ENCODE assay signal across 8 cellular contexts in the genomic region with DNA sequence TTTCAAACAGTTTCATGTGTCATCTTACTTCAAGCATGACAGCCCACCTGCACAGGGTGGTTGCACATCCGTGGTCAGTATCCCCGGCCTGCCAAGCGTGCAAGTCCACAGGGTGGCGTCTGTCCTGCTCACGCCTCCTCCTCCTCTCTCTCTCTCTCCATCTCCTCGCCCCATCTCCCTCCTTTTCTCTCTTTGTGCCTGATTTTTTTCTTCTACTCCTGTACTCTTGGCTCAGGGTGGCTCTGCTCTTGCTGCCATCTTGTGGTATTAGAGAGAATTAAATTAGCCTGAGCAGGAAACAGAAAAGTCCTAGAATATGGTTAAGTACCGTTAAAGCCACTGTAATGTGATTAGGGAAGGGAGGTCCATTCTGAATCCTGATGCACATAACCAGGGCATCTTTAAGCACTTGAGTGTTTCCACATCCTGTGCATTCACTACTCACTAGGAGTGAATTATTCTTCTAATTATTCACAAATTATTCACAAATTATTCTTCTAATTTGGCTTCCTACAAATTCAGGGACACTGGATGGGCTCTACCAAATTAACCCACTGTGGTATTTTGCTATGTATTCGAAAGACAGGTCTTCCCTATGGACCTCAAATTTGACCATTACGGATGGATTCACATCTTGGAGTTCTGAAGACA. TPM values are rescaled to one million over a fixed set of nuclear protein-coding genes. Genes with fewer than 3 reads are reported as not detected.
DNase-seq lines count a peak whose midpoint lies in the region; ATAC-seq and TF ChIP-seq lines count a peak whose summit lies in the region.

No MANE protein-coding gene starts in this region.

- DNase-seq in CD4-positive, CD25-positive, alpha-beta regulatory T cell = peak in 2 of 3 donors; percentile 36 to 50
- DNase-seq in HFFc6 = peak; percentile 77
- peak; percentile 65 for DNase-seq in NCI-H748 treated with DMSO at 0.1 percent for 48 hours (lab: John Stamatoyannopoulos, UW)
- peak; percentile 14 for DNase-seq in central memory CD4-positive, alpha-beta T cell
- DNase-seq in kidney epithelial cell (ENCODE audit: low read depth) = no peak
- peak in 1 of 2 donors; percentile 40 for DNase-seq in tibial nerve (ENCODE audit: low spot score in 2 of 2)

- H3K4me1 ChIP-seq in CD4-positive, CD25-positive, alpha-beta regulatory T cell (ENCODE audit: control insufficient read depth, insufficient read depth, low read length, poor library complexity, severe bottlenecking) = no peaks in the 10 kb centered on the region
- peaks cover 0 to 5% (median 0%) of the 10 kb centered on the region in 4 donors for H3K4me1 ChIP-seq in tibial nerve

- no peak overlapping the region for H3K4me3 ChIP-seq in CD4-positive, CD25-positive, alpha-beta regulatory T cell (ENCODE audit: low read depth, low read length)
- no peak overlapping the region for H3K4me3 ChIP-seq in kidney epithelial cell (ENCODE audit: low read depth, low read length)
- H3K4me3 ChIP-seq in tibial nerve = no peak overlapping the region

- H3K27me3 Mint-ChIP-seq in CD4-positive, CD25-positive, alpha-beta regulatory T cell = peaks cover 5% of the 10 kb centered on the region
- H3K27me3 Mint-ChIP-seq in HFFc6 (ENCODE audit: insufficient read depth) = peaks cover 14% of the 10 kb centered on the region

- no peaks in the 10 kb centered on the region for H3K36me3 Mint-ChIP-seq in CD4-positive, CD25-positive, alpha-beta regulatory T cell
- H3K36me3 Mint-ChIP-seq in HFFc6 (ENCODE audit: low read depth) = no peaks in the 10 kb centered on the region

- TF ChIP-seq POLR2A in tibial nerve (IDR thresholded peaks at IDR 0.05) = no peak

- no peak overlapping the region for H3K4me3 Mint-ChIP-seq in CD4-positive, CD25-positive, alpha-beta regulatory T cell
- H3K4me3 Mint-ChIP-seq in HFFc6 = no peak overlapping the region

- H3K4me1 Mint-ChIP-seq in CD4-positive, CD25-positive, alpha-beta regulatory T cell = peaks cover 0 to 4% (median 2%) of the 10 kb centered on the region in 4 donors
- no peaks in the 10 kb centered on the region for H3K4me1 Mint-ChIP-seq in HFFc6 (ENCODE audit: low read depth)

- H3K9me3 ChIP-seq in CD4-positive, CD25-positive, alpha-beta regulatory T cell (ENCODE audit: control insufficient read depth in 2 of 2, low read length in 2 of 2) = no peaks in the 10 kb centered on the region
- H3K9me3 ChIP-seq in tibial nerve = no peaks in the 10 kb centered on the region

- ATAC-seq in CD4-positive, CD25-positive, alpha-beta regulatory T cell (ENCODE audit: low read depth in 2 of 2) = peak in 1 of 2 donors; percentile 44
- ATAC-seq in GM19463 (IDR thresholded peaks at IDR 0.05; ENCODE audit: unreplicated experiment) (no peak), HG02623 (IDR thresholded peaks at IDR 0.05; ENCODE audit: unreplicated experiment) (no peak)

- H3K27ac ChIP-seq in CD4-positive, CD25-positive, alpha-beta regulatory T cell (ENCODE audit: insufficient read depth, low read length, poor library complexity, severe bottlenecking) = no peak overlapping the region
- no peak overlapping the region for H3K27ac ChIP-seq in tibial nerve

- H3K9me3 Mint-ChIP-seq in CD4-positive, CD25-positive, alpha-beta regulatory T cell = no peaks in the 10 kb centered on the region
- H3K9me3 Mint-ChIP-seq in HFFc6 = no peaks in the 10 kb centered on the region

- no peaks in the 10 kb centered on the region for H3K36me3 ChIP-seq in CD4-positive, CD25-positive, alpha-beta regulatory T cell (ENCODE audit: control insufficient read depth, insufficient read depth, low read length)
- H3K36me3 ChIP-seq in kidney epithelial cell (ENCODE audit: control insufficient read depth, insufficient read depth, low read length) (no peaks in the 10 kb centered on the region), tibial nerve (no peaks in the 10 kb centered on the region)

- peak overlapping the region in 1 of 3 donors; percentile 42 for H3K27ac Mint-ChIP-seq in CD4-positive, CD25-positive, alpha-beta regulatory T cell
- H3K27ac Mint-ChIP-seq in HFFc6 = no peak overlapping the region

- TF ChIP-seq EP300 in tibial nerve (IDR thresholded peaks at IDR 0.05) = no peak

- H3K27me3 ChIP-seq in CD4-positive, CD25-positive, alpha-beta regulatory T cell (ENCODE audit: control insufficient read depth, insufficient read depth, low read length) = no peaks in the 10 kb centered on the region
- H3K27me3 ChIP-seq in kidney epithelial cell (ENCODE audit: control insufficient read depth, insufficient read depth, low read length) (no peaks in the 10 kb centered on the region), tibial nerve (no peaks in the 10 kb centered on the region)

- TF ChIP-seq CTCF in HFFc6 (IDR thresholded peaks at IDR 0.05) (peak; percentile 84), kidney epithelial cell (IDR thresholded peaks at IDR 0.05; ENCODE audit: insufficient read depth, low read length, poor library complexity, severe bottlenecking) (peak; percentile 69), tibial nerve (IDR thresholded peaks at IDR 0.05) (peak; percentile 57 to 73 (median 65))

- 10 to 14% methylated on average over 9 of the region's 9 CpGs for WGBS in tibial nerve, 2 donors

RNA-seq across cellular contexts. Expression of a gene that starts 25.5 kb away (rescaled TPM):
- total RNA-seq in CD4-positive, CD25-positive, alpha-beta regulatory T cell = 7.8 TPM
- polyA plus RNA-seq in CD4-positive, CD25-positive, alpha-beta regulatory T cell = 1 to 10 TPM in 1 of 4 donors, under 1 TPM in 3; 0.64 to 1.1 (median 0.84) TPM
- total RNA-seq in HFFc6 (2021; fragmentation: NEBNext Ultra II Directional; extraction: Animal tissue kit (Norgen Biotek cat#: 25700)) = not detected
- total RNA-seq in kidney epithelial cell (0.89 and 1.8 TPM in 2 replicates), tibial nerve (10 to 100 TPM; 17.3 to 38.1 (median 25.4) TPM)

RNA-seq across cellular contexts. Expression of a gene that starts 52.7 kb away (rescaled TPM):
- 82.2 TPM for total RNA-seq in CD4-positive, CD25-positive, alpha-beta regulatory T cell
- polyA plus RNA-seq in CD4-positive, CD25-positive, alpha-beta regulatory T cell = 10 to 100 TPM; 58.2 to 82.2 (median 73.4) TPM
- total RNA-seq in HFFc6 (2021; fragmentation: NEBNext Ultra II Directional; extraction: Animal tissue kit (Norgen Biotek cat#: 25700)) = under 1 TPM; 0.28 to 0.63 (median 0.47) TPM
- 1.0 and 3.6 TPM in 2 replicates for total RNA-seq in kidney epithelial cell
- 10 to 100 TPM in 1 of 4 donors, 1 to 10 TPM in 3; 3.1 to 28.4 (median 6.3) TPM for total RNA-seq in tibial nerve
